In the genomic region with DNA sequence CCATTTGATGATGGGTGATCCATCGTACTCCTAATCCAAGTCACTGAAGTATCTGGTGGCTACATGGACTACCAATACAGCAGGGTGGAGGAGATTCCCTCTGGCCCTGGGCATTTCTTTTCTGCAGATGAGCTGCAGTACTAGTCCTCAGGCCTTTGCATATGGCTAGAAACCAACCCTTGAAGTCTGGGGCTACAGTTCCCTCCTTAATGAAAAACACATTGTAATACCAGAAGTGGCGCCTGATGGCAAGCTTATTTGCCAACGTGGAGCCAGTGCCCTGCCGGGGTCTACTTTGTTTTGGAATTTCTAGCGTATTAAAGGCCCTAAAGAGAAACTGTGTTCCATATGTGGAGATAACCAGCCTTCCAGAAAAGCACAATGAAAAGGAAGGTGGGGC, we compare ENCODE assay signal across 36 cellular contexts.
"Had no signal": no experiment of that assay in that cellular context is flagged by ENCODE, and none has a peak within 500 bp of the region (broad histone marks: within the 10 kb centered on the region; RNA-seq: fewer than 3 reads in every experiment).

No MANE protein-coding gene starts in this region.

- H3K9me3 ChIP-seq: ascending aorta, MG63, Peyer's patch had no signal

- H3K27ac Mint-ChIP-seq: activated CD4-positive, alpha-beta memory T cell treated with anti-CD3 and anti-CD28 coated beads, Interleukin-2, amount 10 ng/mL, durations not matched to agents 7 days and 5 days; activated CD8-positive, alpha-beta memory T cell treated with anti-CD3 and anti-CD28 coated beads, Interleukin-2, amount 10 ng/mL, durations not matched to agents 7 days and 5 days; activated naive CD4-positive, alpha-beta T cell treated with anti-CD3 and anti-CD28 coated beads, Interleukin-2, amount 50 U/mL, for 24 hours; activated naive CD8-positive, alpha-beta T cell treated with anti-CD3 and anti-CD28 coated beads, Interleukin-2, amount 10 ng/mL, durations not matched to agents 7 days and 5 days; activated T-cell treated with anti-CD3 and anti-CD28 coated beads, Interleukin-2, amount 50 U/mL, for 72 hours; activated T-helper 2 cell treated with anti-CD3 and anti-CD28 coated beads, Interferon-gamma antibody, Interleukin-2, Interleukin-4, amounts not matched to agents 10 μg/mL and 5 μg/mL and 100 μg/mL, durations not matched to agents 14 hours and 24 hours and 36 hours had no signal

- H3K4me1 ChIP-seq: Peyer's patch had no signal

- H3K27me3 ChIP-seq: ascending aorta, cardiac muscle cell, MG63, Peyer's patch had no signal

- H3K9me3 Mint-ChIP-seq: activated naive CD4-positive, alpha-beta T cell treated with anti-CD3 and anti-CD28 coated beads, Interleukin-2, amount 50 U/mL, for 24 hours; activated T-helper 2 cell treated with anti-CD3 and anti-CD28 coated beads, Interferon-gamma antibody, Interleukin-2, Interleukin-4, amounts not matched to agents 10 μg/mL and 5 μg/mL and 100 μg/mL, durations not matched to agents 14 hours and 24 hours and 36 hours had no signal

- H3K36me3 ChIP-seq: ascending aorta, cardiac muscle cell, MG63, Peyer's patch, WERI-Rb-1 had no signal

- ATAC-seq: activated CD8-positive, alpha-beta memory T cell treated with anti-CD3 and anti-CD28 coated beads, Interleukin-2, amount 10 ng/mL, durations not matched to agents 7 days and 5 days; activated T-cell treated with anti-CD3 and anti-CD28 coated beads, Interleukin-2, amount 50 U/mL, for 72 hours; PC-3; Right ventricle myocardium inferior had no signal

- H3K27me3 Mint-ChIP-seq: activated naive CD4-positive, alpha-beta T cell treated with anti-CD3 and anti-CD28 coated beads, Interleukin-2, amount 50 U/mL, for 24 hours; activated naive CD8-positive, alpha-beta T cell treated with anti-CD3 and anti-CD28 coated beads, Interleukin-2, amount 10 ng/mL, durations not matched to agents 7 days and 5 days had no signal

- H3K27ac ChIP-seq: cardiac muscle cell, RWPE1, WERI-Rb-1 had no signal

- H3K36me3 Mint-ChIP-seq: activated naive CD8-positive, alpha-beta T cell treated with anti-CD3 and anti-CD28 coated beads, Interleukin-2, amount 10 ng/mL, durations not matched to agents 7 days and 5 days had no signal

- H3K4me1 Mint-ChIP-seq: activated CD4-positive, alpha-beta memory T cell treated with anti-CD3 and anti-CD28 coated beads, Interleukin-2, amount 10 ng/mL, durations not matched to agents 7 days and 5 days; activated CD8-positive, alpha-beta memory T cell treated with anti-CD3 and anti-CD28 coated beads, Interleukin-2, amount 10 ng/mL, durations not matched to agents 7 days and 5 days; activated naive CD8-positive, alpha-beta T cell treated with anti-CD3 and anti-CD28 coated beads, Interleukin-2, amount 10 ng/mL, durations not matched to agents 7 days and 5 days had no signal

- DNase-seq: activated CD4-positive, alpha-beta memory T cell treated with anti-CD3 and anti-CD28 coated beads, Interleukin-2, amount 10 ng/mL, durations not matched to agents 7 days and 5 days; activated CD4-positive, alpha-beta T cell treated with anti-CD3 and anti-CD28 coated beads for 1 hour; activated CD4-positive, alpha-beta T cell treated with anti-CD3 and anti-CD28 coated beads for 48 hours; activated CD4-positive, CD25-positive, alpha-beta regulatory T cell; activated CD8-positive, alpha-beta memory T cell treated with anti-CD3 and anti-CD28 coated beads for 24 hours; activated CD8-positive, alpha-beta memory T cell treated with anti-CD3 and anti-CD28 coated beads, Interleukin-2, amount 10 ng/mL, durations not matched to agents 7 days and 5 days; activated CD8-positive, alpha-beta memory T cell treated with anti-CD3 and anti-CD28 coated beads, Interleukin-2, amount 50 U/mL, for 48 hours; activated gamma-delta T cell; activated naive CD4-positive, alpha-beta T cell treated with Interleukin-2 at 50 U/mL for 16 hours; activated naive CD8-positive, alpha-beta T cell treated with anti-CD3 and anti-CD28 coated beads, Interleukin-2, amount 10 ng/mL, durations not matched to agents 7 days and 5 days; activated T-cell treated with anti-CD3 and anti-CD28 coated beads, Interleukin-2, amount 50 U/mL, for 72 hours; amygdala; Karpas-422; KBM-7; MG63; NCI-H1092; NCI-H146; NCI-H187; NCI-H2029 treated with DMSO at 0.1 percent for 48 hours; NCI-H2107; NCI-H2171; NCI-H510A; NCI-H526; NCI-H748 treated with DMSO at 0.1 percent for 48 hours; NK-92 treated with Interleukin-12 subunit alpha and Interleukin-12 subunit beta, amount 100 ng/mL, for 24 hours; PC-3; Peyer's patch; SIG-M5; T1000; WERI-Rb-1 had no signal

- H3K4me3 Mint-ChIP-seq: activated CD4-positive, alpha-beta memory T cell treated with anti-CD3 and anti-CD28 coated beads, Interleukin-2, amount 10 ng/mL, durations not matched to agents 7 days and 5 days; activated CD8-positive, alpha-beta memory T cell treated with anti-CD3 and anti-CD28 coated beads, Interleukin-2, amount 10 ng/mL, durations not matched to agents 7 days and 5 days; activated naive CD4-positive, alpha-beta T cell treated with anti-CD3 and anti-CD28 coated beads, Interleukin-2, amount 50 U/mL, for 24 hours; activated naive CD8-positive, alpha-beta T cell treated with anti-CD3 and anti-CD28 coated beads, Interleukin-2, amount 10 ng/mL, durations not matched to agents 7 days and 5 days; activated T-cell treated with anti-CD3 and anti-CD28 coated beads, Interleukin-2, amount 50 U/mL, for 72 hours had no signal

- H3K4me3 ChIP-seq: ascending aorta, cardiac muscle cell, MG63, Peyer's patch had no signal
